ENCODE assay signal across 8 cellular contexts in the genomic region with DNA sequence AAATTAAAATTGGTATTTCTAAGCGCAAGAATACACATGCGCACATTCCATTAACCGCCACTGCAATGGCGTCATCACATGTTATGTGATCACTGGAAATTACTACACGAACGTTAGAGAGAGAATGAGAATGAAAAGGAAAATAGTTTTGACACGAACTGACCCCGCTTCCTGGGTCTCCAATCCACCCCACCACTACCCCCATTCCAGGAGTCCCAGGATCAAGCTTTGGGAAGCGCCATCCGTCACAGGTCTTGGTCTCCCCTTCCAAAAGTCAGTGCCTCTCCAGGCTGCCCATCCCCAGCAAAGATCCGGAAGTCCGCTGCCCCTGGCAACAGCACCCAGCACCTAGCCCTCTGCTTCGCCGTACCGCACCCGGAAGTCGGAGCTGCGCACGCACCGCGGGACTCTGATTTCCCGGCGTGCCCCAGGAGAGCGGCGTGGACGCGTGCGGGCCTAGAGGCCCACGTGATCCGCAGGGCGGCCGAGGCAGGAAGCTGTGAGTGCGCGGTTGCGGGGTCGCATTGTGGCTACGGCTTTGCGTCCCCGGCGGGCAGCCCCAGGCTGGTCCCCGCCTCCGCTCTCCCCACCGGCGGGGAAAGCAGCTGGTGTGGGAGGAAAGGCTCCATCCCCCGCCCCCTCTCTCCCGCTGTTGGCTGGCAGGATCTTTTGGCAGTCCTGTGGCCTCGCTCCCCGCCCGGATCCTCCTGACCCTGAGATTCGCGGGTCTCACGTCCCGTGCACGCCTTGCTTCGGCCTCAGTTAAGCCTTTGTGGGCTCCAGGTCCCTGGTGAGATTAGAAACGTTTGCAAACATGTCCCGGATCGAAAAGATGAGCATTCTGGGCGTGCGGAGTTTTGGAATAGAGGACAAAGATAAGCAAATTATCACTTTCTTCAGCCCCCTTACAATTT. TPM values are rescaled to one million over a fixed set of nuclear protein-coding genes. Genes with fewer than 3 reads are reported as not detected.
A peak's percentile ranks its signal among the peaks of the same experiment; 100 is the strongest.
DNase-seq lines count a peak whose midpoint lies in the region; ATAC-seq, FAIRE-seq and TF ChIP-seq lines count a peak whose summit lies in the region.

A gene (plus strand): TSS at position 467 of the 914 bp plus-strand sequence. CDS start 348 bp downstream, at position 815.

- peak within 1 kb of the TSS; percentile 86 for H3K9ac ChIP-seq in OCI-LY1 (ENCODE audit: low read length)
- H3K9ac ChIP-seq in endothelial cell of umbilical vein (replicated peaks; ENCODE audit: extremely low read depth, insufficient read depth, low read length) = peak within 1 kb of the TSS; percentile 89

- H3K4me3 ChIP-seq in OCI-LY1 (ENCODE audit: low read depth, low read length, poor library complexity, severe bottlenecking) (peak within 1 kb of the TSS; percentile 80), endothelial cell of umbilical vein (replicated peaks in 1 of 3; ENCODE audit: insufficient read depth in 1 of 3, low read depth in 1 of 3, low read length in 3 of 3) (peak within 1 kb of the TSS; percentile 63 to 90 (median 64))

- H3K9me3 ChIP-seq in OCI-LY1 (ENCODE audit: low read length) (peaks cover under 1% of the 10 kb centered on the region; the same call in 1 of the 2 replicates), endothelial cell of umbilical vein (replicated peaks; ENCODE audit: control insufficient read depth, insufficient read depth, low read length) (no peaks in the 10 kb centered on the region)

- peak; percentile 48 for DNase-seq in D721Med (ENCODE audit: insufficient read length, low spot score)
- peak; percentile 85 for DNase-seq in HuH-7 (ENCODE audit: low spot score)
- peak; percentile 97 for DNase-seq in activated CD8-positive, alpha-beta memory T cell treated with anti-CD3 and anti-CD28 coated beads, Interleukin-2, amount 50 U/mL, for 48 hours
- DNase-seq in endothelial cell of umbilical vein (ENCODE audit: low read depth, low spot score) = peak; percentile 83
- DNase-seq in midbrain (lab: John Stamatoyannopoulos, UW) = peak; percentile 91
- DNase-seq in stimulated activated CD8-positive, alpha-beta memory T cell treated with anti-CD3 and anti-CD28 coated beads, Interleukin-15, amount 100 ng/mL, for 48 hours (ENCODE audit: low read depth in 2 of 2) = peak; percentile 92 to 94

- H3K27me3 ChIP-seq in OCI-LY1 (ENCODE audit: insufficient read depth, low read length) (no peaks in the 10 kb centered on the region), endothelial cell of umbilical vein (ENCODE audit: control insufficient read depth in 2 of 2, insufficient read depth in 2 of 2, low read length in 2 of 2) (no peaks in the 10 kb centered on the region)

- dilution Hi-C loops in endothelial cell of umbilical vein (cut with MboI; ENCODE audit: extremely low pct_ligation_motif_present, low sequenced_read_pairs) = no loop called here

- ATAC-seq in GM21515 (IDR thresholded peaks at IDR 0.05; ENCODE audit: unreplicated experiment) = peak; percentile 97

- POLR2A ChIA-PET in endothelial cell of umbilical vein (lab: Charles Lee) = no interaction called here

- H3K27ac ChIP-seq in OCI-LY1 (ENCODE audit: low read depth, low read length, poor library complexity, severe bottlenecking) (peak within 1 kb of the TSS; percentile 63), endothelial cell of umbilical vein (ENCODE audit: insufficient read depth, low read depth, low read length) (peak within 1 kb of the TSS; percentile 69)

- H3K4me1 ChIP-seq in OCI-LY1 (ENCODE audit: insufficient read depth, low read length, severe bottlenecking) = peaks cover 23% of the 10 kb centered on the region
- peaks cover 15% of the 10 kb centered on the region for H3K4me1 ChIP-seq in endothelial cell of umbilical vein (ENCODE audit: control insufficient read depth, extremely low read depth, insufficient read depth, low read length)

- peak within 1 kb of the TSS; percentile 79 for H3K4me2 ChIP-seq in OCI-LY1 (ENCODE audit: low read length)
- peak within 1 kb of the TSS; percentile 93 for H3K4me2 ChIP-seq in endothelial cell of umbilical vein (ENCODE audit: insufficient read depth, low read length)

- H3K9me2 ChIP-seq in OCI-LY1 (ENCODE audit: low read depth, low read length) = no peaks in the 10 kb centered on the region

- FAIRE-seq in D721Med (lab: Jason Lieb, UNC) (no peak), endothelial cell of umbilical vein (lab: Jason Lieb, UNC) (peak; percentile 85)

- H2AFZ ChIP-seq in OCI-LY1 (ENCODE audit: low read length) = peak within 1 kb of the TSS; percentile 21
- peak within 1 kb of the TSS; percentile 99 for H2AFZ ChIP-seq in endothelial cell of umbilical vein (ENCODE audit: low read depth, low read length)

- CTCF ChIA-PET in endothelial cell of umbilical vein (lab: Charles Lee) = interaction anchor here (1.2 to 1.4 kb wide), 3 partner anchors 8 to 263 kb away, joined by 3 to 10 read pairs (median 4); no protein-coding TSS in a partner anchor

- no peak for TF ChIP-seq CTCF in D721Med (IDR thresholded peaks at IDR 0.05; ENCODE audit: insufficient read depth, missing control alignments)
- no peak for TF ChIP-seq CTCF in OCI-LY1 (IDR thresholded peaks at IDR 0.05; ENCODE audit: low read length)
- no peak for TF ChIP-seq CTCF in endothelial cell of umbilical vein (IDR thresholded peaks at IDR 0.05; ENCODE audit: extremely low read depth in 1 of 2, insufficient read depth in 1 of 2, low read depth in 1 of 2, low read length in 2 of 2)

- H3K79me2 ChIP-seq in OCI-LY1 (ENCODE audit: insufficient read depth, low read length) = peaks cover 29% of the 10 kb centered on the region
- peaks cover 4% of the 10 kb centered on the region for H3K79me2 ChIP-seq in endothelial cell of umbilical vein (ENCODE audit: control insufficient read depth, insufficient read depth, low read length)

- no peaks in the 10 kb centered on the region for H3K9me1 ChIP-seq in endothelial cell of umbilical vein (replicated peaks; ENCODE audit: control insufficient read depth, extremely low read depth, insufficient read depth, low read length)

- peaks cover 24% of the 10 kb centered on the region for H3K36me3 ChIP-seq in OCI-LY1 (ENCODE audit: insufficient read depth, low read length)
- H3K36me3 ChIP-seq in endothelial cell of umbilical vein (ENCODE audit: control insufficient read depth in 2 of 2, extremely low read depth in 1 of 2, insufficient read depth in 2 of 2, low read length in 2 of 2) = peaks cover 0 to 4% of the 10 kb centered on the region in 2 experiments

- TF ChIP-seq POLR2A in endothelial cell of umbilical vein (IDR thresholded peaks at IDR 0.05; ENCODE audit: low read depth, low read length) = peak; percentile 88

- BruUV-seq in endothelial cell of umbilical vein (replicated peaks; lab: Mats Ljungman, UMichigan) = TSS peak; percentile 90

- no peaks in the 10 kb centered on the region for H4K20me1 ChIP-seq in OCI-LY1 (ENCODE audit: insufficient read depth, low read length)
- H4K20me1 ChIP-seq in endothelial cell of umbilical vein (replicated peaks; ENCODE audit: control insufficient read depth, extremely low read depth, insufficient read depth, low read length) = no peaks in the 10 kb centered on the region

- intact Hi-C loops in endothelial cell of umbilical vein (cut with micrococcal nuclease) = loop anchor here (1.0 kb wide), 1 partner anchor 171 kb away; no protein-coding TSS in a partner anchor

- no peaks in the 10 kb centered on the region for H3F3A ChIP-seq in OCI-LY1 (ENCODE audit: insufficient read depth, low read length)

TF ChIP-seq in endothelial cell of umbilical vein, 7 proteins besides CTCF, POLR2A, EP300 and RAD21:
- TF ChIP-seq, protein P1, sequence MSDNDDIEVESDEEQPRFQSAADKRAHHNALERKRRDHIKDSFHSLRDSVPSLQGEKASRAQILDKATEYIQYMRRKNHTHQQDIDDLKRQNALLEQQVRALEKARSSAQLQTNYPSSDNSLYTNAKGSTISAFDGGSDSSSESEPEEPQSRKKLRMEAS (IDR thresholded peaks at IDR 0.05; ENCODE audit: insufficient read depth, insufficient read length) = peak; percentile 96
- TF ChIP-seq MYC (IDR thresholded peaks at IDR 0.05; ENCODE audit: low read depth, low read length) = peak; percentile 80
- TF ChIP-seq GATA2 (IDR thresholded peaks at IDR 0.05; ENCODE audit: insufficient read depth, insufficient read length, low read depth, low read length) = no peak
- peak; percentile 90 for TF ChIP-seq POLR2AphosphoS5 (IDR thresholded peaks at IDR 0.05; ENCODE audit: insufficient read depth, low read depth, low read length)

RNA-seq across cellular contexts. Expression of the gene that starts here (rescaled TPM):
- 18.7 and 20.4 TPM in 2 replicates for total RNA-seq in endothelial cell of umbilical vein
- 5.2 and 6.1 TPM in 2 replicates for polyA plus RNA-seq in endothelial cell of umbilical vein
- 7.0 and 7.2 TPM in 2 replicates for polyA plus RNA-seq in endothelial cell of umbilical vein (2011; cell fraction: cytosol; rRNA removed)
- polyA plus RNA-seq in endothelial cell of umbilical vein (2011; cell fraction: nucleus; rRNA removed) = 13.2 and 17.9 TPM in 2 replicates
- 13.9 and 20.9 TPM in 2 replicates for polyA plus RNA-seq in endothelial cell of umbilical vein (2012)
- 10.1 and 17.6 TPM in 2 replicates for polyA minus RNA-seq in endothelial cell of umbilical vein
- polyA minus RNA-seq in endothelial cell of umbilical vein (2011; cell fraction: cytosol; rRNA and poly(A)+ RNA removed) = 15.8 TPM
- polyA minus RNA-seq in endothelial cell of umbilical vein (2011; cell fraction: nucleus; rRNA and poly(A)+ RNA removed) = 19.1 and 23.6 TPM in 2 replicates

Comparison
In these comparisons a context has a peak if more than half of its experiments do, and no peak if none do; other contexts are left out.
1. Peak in every context shown above with its lines: DNase-seq, ATAC-seq, H3K4me3 ChIP-seq and H3K27ac ChIP-seq.